ENCODE assay signal across 8 cellular contexts in the genomic region with DNA sequence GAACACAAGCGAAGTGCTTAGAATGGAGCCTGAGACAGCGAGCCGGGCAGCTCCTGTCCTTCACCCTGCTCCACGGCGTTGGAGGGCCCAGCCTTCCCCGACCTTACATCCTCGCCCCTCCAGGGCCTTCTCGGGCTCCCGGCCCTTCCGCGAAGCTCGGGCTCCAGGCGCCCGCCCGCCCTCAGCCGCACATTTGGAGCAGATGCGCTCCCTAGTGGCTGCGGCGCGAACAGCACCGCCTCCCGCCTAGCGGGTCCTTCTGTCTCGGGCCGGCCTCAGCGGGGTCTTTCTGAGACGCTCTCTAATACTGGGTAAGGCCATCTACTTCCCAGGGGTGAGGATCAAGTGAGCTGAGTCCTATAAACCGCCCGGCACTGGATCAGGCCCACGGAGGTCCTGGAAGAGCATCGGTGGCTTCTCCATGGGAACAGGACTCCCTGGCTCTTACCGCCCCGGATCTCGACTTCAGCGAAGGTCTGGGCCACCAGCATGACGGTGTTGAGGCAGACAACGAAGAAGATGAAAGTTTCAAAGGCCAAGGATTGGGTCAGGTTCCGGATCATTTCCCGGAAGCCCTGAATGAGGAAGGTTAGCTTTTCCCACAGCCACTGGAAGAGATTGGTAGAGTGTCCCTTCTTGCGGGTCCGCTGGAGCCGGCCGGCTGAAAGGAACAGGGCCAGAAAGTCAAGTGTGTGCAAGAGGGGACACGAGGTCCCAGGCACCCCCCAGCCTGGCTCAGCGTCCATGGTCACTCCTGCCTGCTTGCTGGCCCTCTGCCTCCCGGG. TPM values are rescaled to one million over a fixed set of nuclear protein-coding genes. Genes with fewer than 3 reads are reported as not detected.
DNase-seq lines count a peak whose midpoint lies in the region; ATAC-seq and TF ChIP-seq lines count a peak whose summit lies in the region.

No MANE protein-coding gene starts in this region.

- ATAC-seq in GM21723 (IDR thresholded peaks at IDR 0.05; ENCODE audit: unreplicated experiment), result no peak

- CTCF ChIA-PET in BJ (lab: Yijun Ruan, JAX), result interaction anchor here (0.6 to 3.8 kb wide), 38 partner anchors 9 to 386 kb away, joined by 3 to 48 read pairs (median 4); a partner anchor contains a TSS

- POLR2A ChIA-PET in BJ (lab: Charles Lee), result interaction anchor here (0.6 kb wide), 1 partner anchor 11 kb away, joined by 5 read pairs; no protein-coding TSS in a partner anchor

- no peaks in the 10 kb centered on the region for H3K27me3 ChIP-seq in BJ (ENCODE audit: control insufficient read depth, insufficient read depth, low read length)

- no peaks in the 10 kb centered on the region for H3K36me3 ChIP-seq in BJ (ENCODE audit: control insufficient read depth, insufficient read depth, low read length)

- peak; percentile 98 for TF ChIP-seq CTCF in BJ (IDR thresholded peaks at IDR 0.05; ENCODE audit: insufficient read depth, low read depth, low read length)

- DNase-seq in BJ (ENCODE audit: low read depth), result no peak
- DNase-seq in HCEC 1CT, result peak; percentile 20
- peak; percentile 44 for DNase-seq in NOMO-1 treated with DMSO at 0.1 percent for 48 hours (lab: John Stamatoyannopoulos, UW; ENCODE audit: unreplicated experiment)
- peak; percentile 84 for DNase-seq in activated CD8-positive, alpha-beta memory T cell treated with anti-CD3 and anti-CD28 coated beads, Interleukin-2, amount 50 U/mL, for 4 hours
- DNase-seq in epidermal melanocyte (ENCODE audit: insufficient read length, low spot score), result peak; percentile 81
- peak; percentile 75 for DNase-seq in myocyte (ENCODE audit: low read depth)
- DNase-seq in stimulated activated CD8-positive, alpha-beta memory T cell treated with anti-CD3 and anti-CD28 coated beads, Interleukin-7, amount 100 ng/mL, for 24 hours (ENCODE audit: low read depth), result peak; percentile 66

- H3K4me3 ChIP-seq in BJ (ENCODE audit: low read depth, low read length), result no peak overlapping the region

RNA-seq across cellular contexts. Expression of a gene that starts 3.7 kb away (rescaled TPM):
- polyA plus RNA-seq in BJ (2011; rRNA removed), result 0.56 and 0.69 TPM in 2 replicates
- 0.10 TPM in 1 of 2 replicates, not detected in the other for polyA minus RNA-seq in BJ (2011; rRNA and poly(A)+ RNA removed)
- not detected in 2 replicates for total RNA-seq in myocyte
- 1.9 TPM for polyA plus RNA-seq in myocyte (2012)

RNA-seq across cellular contexts. Expression of a gene that starts 10.8 kb away (rescaled TPM):
- polyA plus RNA-seq in BJ (2011; rRNA removed), result 4.8 and 5.9 TPM in 2 replicates
- polyA minus RNA-seq in BJ (2011; rRNA and poly(A)+ RNA removed), result 0.41 and 0.81 TPM in 2 replicates
- 1.9 TPM in 1 of 2 replicates, not detected in the other for total RNA-seq in myocyte
- 1.2 TPM for polyA plus RNA-seq in myocyte (2012)

RNA-seq across cellular contexts. Expression of a gene that starts 20.3 kb away (rescaled TPM):
- 210 and 223 TPM in 2 replicates for polyA plus RNA-seq in BJ (2011; rRNA removed)
- polyA minus RNA-seq in BJ (2011; rRNA and poly(A)+ RNA removed), result 39.6 and 53.2 TPM in 2 replicates
- 59.3 and 67.2 TPM in 2 replicates for total RNA-seq in myocyte
- polyA plus RNA-seq in myocyte (2012), result 268 TPM

RNA-seq across cellular contexts. Expression of a gene that starts 20.6 kb away (rescaled TPM):
- 24.0 and 27.7 TPM in 2 replicates for polyA plus RNA-seq in BJ (2011; rRNA removed)
- 18.3 and 41.9 TPM in 2 replicates for polyA minus RNA-seq in BJ (2011; rRNA and poly(A)+ RNA removed)
- 39.4 and 41.3 TPM in 2 replicates for total RNA-seq in myocyte
- 43.8 TPM for polyA plus RNA-seq in myocyte (2012)

RNA-seq across cellular contexts. Expression of a gene that starts 26.4 kb away (rescaled TPM):
- not detected in 2 replicates for polyA plus RNA-seq in BJ (2011; rRNA removed)
- not detected in 2 replicates for polyA minus RNA-seq in BJ (2011; rRNA and poly(A)+ RNA removed)
- not detected in 2 replicates for total RNA-seq in myocyte
- polyA plus RNA-seq in myocyte (2012), result 1.6 TPM
